In genomic region chr13:109795021-109795420, GRCh38 we compare ENCODE assay signal across 23 cellular contexts.
"Had no signal": no experiment of that assay in that cellular context is flagged by ENCODE, and none has a peak within 500 bp of the region (broad histone marks: within the 10 kb centered on the region; RNA-seq: fewer than 3 reads in every experiment).

No MANE protein-coding gene starts in this region.

- H3K9me3 Mint-ChIP-seq: activated CD4-positive, alpha-beta memory T cell treated with anti-CD3 and anti-CD28 coated beads, Interleukin-2, amount 10 ng/mL, durations not matched to agents 7 days and 5 days; activated CD4-positive, alpha-beta T cell treated with anti-CD3 and anti-CD28 coated beads, Interleukin-2, amount 10 ng/mL, durations not matched to agents 7 days and 5 days; activated naive CD4-positive, alpha-beta T cell treated with anti-CD3 and anti-CD28 coated beads, Interleukin-2, amount 50 U/mL, for 72 hours; brain; nephron; T-cell had no signal

- DNase-seq: activated CD4-positive, alpha-beta memory T cell treated with anti-CD3 and anti-CD28 coated beads, Interleukin-2, amount 10 ng/mL, durations not matched to agents 7 days and 5 days; activated CD4-positive, alpha-beta T cell treated with anti-CD3 and anti-CD28 coated beads, Interleukin-2, amount 10 ng/mL, durations not matched to agents 7 days and 5 days; activated naive CD4-positive, alpha-beta T cell; activated T-cell treated with anti-CD3 and anti-CD28 coated beads, Interleukin-2, amount 50 U/mL, for 48 hours; anterior cingulate cortex; cerebellar nuclear complex; colonic mucosa; effector memory CD4-positive, alpha-beta T cell; erythroblast; islet precursor cell; left ventricle myocardium inferior; right lobe of liver; stimulated activated CD4-positive, alpha-beta T cell treated with anti-CD3 and anti-CD28 coated beads, Interleukin-2, amount 100 ng/mL, for 48 hours; stimulated activated naive CD8-positive, alpha-beta T cell treated with anti-CD3 and anti-CD28 coated beads, Interleukin-15, Interleukin-2, amounts not matched to agents 100 U/mL and 50 U/mL, for 24 hours; T-cell; testis; transverse colon; WERI-Rb-1 had no signal

- H3K4me3 Mint-ChIP-seq: activated CD4-positive, alpha-beta memory T cell treated with anti-CD3 and anti-CD28 coated beads, Interleukin-2, amount 10 ng/mL, durations not matched to agents 7 days and 5 days; activated CD4-positive, alpha-beta T cell treated with anti-CD3 and anti-CD28 coated beads, Interleukin-2, amount 10 ng/mL, durations not matched to agents 7 days and 5 days; brain; nephron; T-cell had no signal

- ATAC-seq: activated CD4-positive, CD25-positive, alpha-beta regulatory T cell treated with anti-CD3 and anti-CD28 coated beads, Interleukin-2, amount 50 U/mL, for 24 hours; gastroesophageal sphincter; right lobe of liver; stimulated activated naive CD8-positive, alpha-beta T cell treated with anti-CD3 and anti-CD28 coated beads, Interleukin-15, Interleukin-2, amounts not matched to agents 100 U/mL and 50 U/mL, for 24 hours; T-cell had no signal

- H3K36me3 Mint-ChIP-seq: activated naive CD4-positive, alpha-beta T cell treated with anti-CD3 and anti-CD28 coated beads, Interleukin-2, amount 50 U/mL, for 72 hours; brain; T-cell had no signal

- H3K9me3 ChIP-seq: colonic mucosa, gastroesophageal sphincter, left ventricle myocardium inferior, right lobe of liver, testis, transverse colon had no signal

- H3K4me1 Mint-ChIP-seq: nephron had no signal

- H3K27ac Mint-ChIP-seq: activated CD4-positive, alpha-beta memory T cell treated with anti-CD3 and anti-CD28 coated beads, Interleukin-2, amount 10 ng/mL, durations not matched to agents 7 days and 5 days; activated CD4-positive, alpha-beta T cell treated with anti-CD3 and anti-CD28 coated beads, Interleukin-2, amount 10 ng/mL, durations not matched to agents 7 days and 5 days; activated naive CD4-positive, alpha-beta T cell treated with anti-CD3 and anti-CD28 coated beads, Interleukin-2, amount 50 U/mL, for 72 hours; brain; nephron; T-cell had no signal
